In genomic region chr15:30262142-30262460, GRCh38 we compare ENCODE assay signal across 8 cellular contexts.
DNase-seq lines count a peak whose midpoint lies in the region; ATAC-seq and TF ChIP-seq lines count a peak whose summit lies in the region.
"Not testable (repeated sequence)": the region's sequence is repeated elsewhere in the genome, so short reads cannot be mapped to it uniquely, and the experiment has no call there.

No MANE protein-coding gene starts in this region.

- WGBS in right lobe of liver (ENCODE audit: insufficient coverage, low coverage, low lambda C conversion rate, missing lambda C conversion rate): no CpG with 5 or more reads among the region's 14 CpGs

- H3K27me3 ChIP-seq in DND-41 (ENCODE audit: insufficient read depth, low read length, poor library complexity); Panc1 (ENCODE audit: control insufficient read depth, insufficient read depth, low read length); foreskin keratinocyte; right lobe of liver: not testable (repeated sequence)

- not testable (repeated sequence) for TF ChIP-seq CTCF in DND-41 (IDR thresholded peaks at IDR 0.05; ENCODE audit: borderline replicate concordance, extremely low read depth, low read length, poor library complexity, severe bottlenecking); Panc1 (IDR thresholded peaks at IDR 0.05); foreskin keratinocyte (conservative IDR thresholded peaks at IDR 0.05); right lobe of liver (IDR thresholded peaks at IDR 0.05)

- not testable (repeated sequence) for H3K9ac ChIP-seq in DND-41 (ENCODE audit: low read depth, low read length)

- not testable (repeated sequence) for H3K4me1 ChIP-seq in DND-41 (ENCODE audit: insufficient read depth, low read length); Panc1 (ENCODE audit: control insufficient read depth, insufficient read depth, low read length); foreskin keratinocyte; right lobe of liver

- not testable (repeated sequence) for H4K20me1 ChIP-seq in DND-41 (ENCODE audit: insufficient read depth, low read length)

- H3K36me3 ChIP-seq in DND-41 (ENCODE audit: insufficient read depth, low read length); Panc1 (ENCODE audit: control insufficient read depth, insufficient read depth, low read length); right lobe of liver: not testable (repeated sequence)

- DNase-seq in DND-41; Panc1 (ENCODE audit: low read depth, low spot score); activated T-cell treated with anti-CD3 and anti-CD28 coated beads, Interleukin-2, amount 50 U/mL, for 72 hours; foreskin keratinocyte; right lobe of liver; stimulated activated naive B cell treated with anti-CD40 and anti-IgM and Interleukin-4, amounts not matched to agents 10 μg/mL and 1 μg/mL and 100 μg/mL, for 72 hours: not testable (repeated sequence)

- intact Hi-C loops in Panc1 (cut with micrococcal nuclease; ENCODE audit: unreplicated experiment); right lobe of liver (cut with DNase I): not testable (repeated sequence)

- H3K27me3 Mint-ChIP-seq in activated T-cell treated with anti-CD3 and anti-CD28 coated beads, Interleukin-2, amount 50 U/mL, for 72 hours (ENCODE audit: low read depth); stimulated activated naive B cell treated with anti-CD40 and anti-IgM and Interleukin-4, amounts not matched to agents 10 μg/mL and 1 μg/mL and 100 μg/mL, for 72 hours: not testable (repeated sequence)

- POLR2A ChIA-PET in Panc1 (lab: Charles Lee): not testable (repeated sequence)

- BruUV-seq in Panc1 (replicated peaks; lab: Mats Ljungman, UMichigan): not testable (repeated sequence)

- not testable (repeated sequence) for H3K4me2 ChIP-seq in DND-41 (ENCODE audit: insufficient read depth, low read length)

- not testable (repeated sequence) for H3K9me3 Mint-ChIP-seq in activated T-cell treated with anti-CD3 and anti-CD28 coated beads, Interleukin-2, amount 50 U/mL, for 72 hours; stimulated activated naive B cell treated with anti-CD40 and anti-IgM and Interleukin-4, amounts not matched to agents 10 μg/mL and 1 μg/mL and 100 μg/mL, for 72 hours

- CTCF ChIA-PET in Panc1 (lab: Charles Lee): not testable (repeated sequence)

- not testable (repeated sequence) for H3K4me3 Mint-ChIP-seq in activated T-cell treated with anti-CD3 and anti-CD28 coated beads, Interleukin-2, amount 50 U/mL, for 72 hours; stimulated activated naive B cell treated with anti-CD40 and anti-IgM and Interleukin-4, amounts not matched to agents 10 μg/mL and 1 μg/mL and 100 μg/mL, for 72 hours

- not testable (repeated sequence) for H3K9me3 ChIP-seq in DND-41 (ENCODE audit: insufficient read depth, low read length, severe bottlenecking); Panc1 (ENCODE audit: control insufficient read depth, insufficient read depth, low read depth, low read length); right lobe of liver

- H3K27ac ChIP-seq in DND-41 (ENCODE audit: low read length); Panc1 (ENCODE audit: low read length); foreskin keratinocyte; right lobe of liver: not testable (repeated sequence)

- ATAC-seq in DND-41 (ENCODE audit: insufficient read depth, low read depth) (peak; percentile 79), GM19463 (IDR thresholded peaks at IDR 0.05; ENCODE audit: unreplicated experiment) (peak; percentile 80), HG02798 (IDR thresholded peaks at IDR 0.05; ENCODE audit: poor library complexity, unreplicated experiment) (peak; percentile 57), Panc1 (peak; percentile 93), foreskin keratinocyte (peak; percentile 73), right lobe of liver (peak; percentile 83 to 87 (median 84))
- peak; percentile 65 for ATAC-seq in activated T-cell treated with anti-CD3 and anti-CD28 coated beads, Interleukin-2, amount 50 U/mL, for 72 hours (replicated peaks in 1 of 2)
- peak; percentile 87 to 90 for ATAC-seq in stimulated activated naive B cell treated with anti-CD40 and anti-IgM and Interleukin-4, amounts not matched to agents 10 μg/mL and 1 μg/mL and 100 μg/mL, for 72 hours (replicated peaks)

- H3K4me1 Mint-ChIP-seq in activated T-cell treated with anti-CD3 and anti-CD28 coated beads, Interleukin-2, amount 50 U/mL, for 72 hours (ENCODE audit: low read depth); stimulated activated naive B cell treated with anti-CD40 and anti-IgM and Interleukin-4, amounts not matched to agents 10 μg/mL and 1 μg/mL and 100 μg/mL, for 72 hours: not testable (repeated sequence)

- H2AFZ ChIP-seq in DND-41 (ENCODE audit: low read depth, low read length): not testable (repeated sequence)

- H3K4me3 ChIP-seq in DND-41 (ENCODE audit: low read depth in 1 of 2, low read length in 2 of 2); Panc1 (ENCODE audit: low read depth in 2 of 2, low read length in 2 of 2); right lobe of liver: not testable (repeated sequence)

- not testable (repeated sequence) for H3K79me2 ChIP-seq in DND-41 (ENCODE audit: insufficient read depth, low read length)

- not testable (repeated sequence) for H3K27ac Mint-ChIP-seq in activated T-cell treated with anti-CD3 and anti-CD28 coated beads, Interleukin-2, amount 50 U/mL, for 72 hours; stimulated activated naive B cell treated with anti-CD40 and anti-IgM and Interleukin-4, amounts not matched to agents 10 μg/mL and 1 μg/mL and 100 μg/mL, for 72 hours

- H3K36me3 Mint-ChIP-seq in activated T-cell treated with anti-CD3 and anti-CD28 coated beads, Interleukin-2, amount 50 U/mL, for 72 hours (ENCODE audit: insufficient read depth in 2 of 2); stimulated activated naive B cell treated with anti-CD40 and anti-IgM and Interleukin-4, amounts not matched to agents 10 μg/mL and 1 μg/mL and 100 μg/mL, for 72 hours: not testable (repeated sequence)

- TF ChIP-seq POLR2A in right lobe of liver (IDR thresholded peaks at IDR 0.05): not testable (repeated sequence)

- in situ Hi-C loops in Panc1 (cut with HindIII; ENCODE audit: low pct_unique_long_range_greater_than_20kb, low sequenced_read_pairs): not testable (repeated sequence)
